Comparison of ENCODE assay signal across 10 cellular contexts in genomic region chr17:4785311-4786110, GRCh38. TPM values are rescaled to one million over a fixed set of nuclear protein-coding genes. Genes with fewer than 3 reads are reported as not detected.
DNase-seq lines count a peak whose midpoint lies in the region; ATAC-seq, FAIRE-seq and TF ChIP-seq lines count a peak whose summit lies in the region.
"Had no signal": no experiment of that assay in that cellular context is flagged by ENCODE, and none has a peak within 500 bp of the region (broad histone marks: within the 10 kb centered on the region; RNA-seq: fewer than 3 reads in every experiment).

No MANE protein-coding gene starts in this region.

- POLR2A ChIA-PET in CD4-positive, alpha-beta T cell (lab: Charles Lee) = interaction anchor here (1.5 to 2.2 kb wide), 2 partner anchors 11 to 75 kb away, joined by 5 to 10 read pairs; partner anchors contain the start of genes ARRB2 and PSMB6
- POLR2A ChIA-PET in IMR-90 (lab: Charles Lee; ENCODE audit: unreplicated experiment) (no interaction called here), endothelial cell of umbilical vein (lab: Charles Lee) (no interaction called here)

- no peak overlapping the region for H3K14ac ChIP-seq in IMR-90 (replicated peaks; ENCODE audit: low read depth, low read length)

- H3K9me3 Mint-ChIP-seq in CD4-positive, alpha-beta T cell = no peaks in the 10 kb centered on the region
- H3K9me3 Mint-ChIP-seq: central memory CD8-positive, alpha-beta T cell had no signal

- H4K91ac ChIP-seq in IMR-90 (ENCODE audit: insufficient read depth, low read depth, low read length) = no peak overlapping the region

- H3K23ac ChIP-seq in IMR-90 (ENCODE audit: low read depth, low read length) = peak overlapping the region; percentile 60

- no peak overlapping the region for H3K56ac ChIP-seq in IMR-90 (ENCODE audit: extremely low read depth, insufficient read depth, low read length)

- FAIRE-seq in endothelial cell of umbilical vein (lab: Jason Lieb, UNC) = no peak

- TF ChIP-seq POLR2A in IMR-90 (IDR thresholded peaks at IDR 0.05; ENCODE audit: low read depth, low read length) = no peak
- TF ChIP-seq POLR2A in endothelial cell of umbilical vein (IDR thresholded peaks at IDR 0.05; ENCODE audit: low read depth, low read length) = no peak
- TF ChIP-seq POLR2A in prostate gland (IDR thresholded peaks at IDR 0.05) = no peak

- H3K9ac ChIP-seq in IMR-90 (ENCODE audit: low read depth, low read length) = no peak overlapping the region
- no peak overlapping the region for H3K9ac ChIP-seq in endothelial cell of umbilical vein (replicated peaks; ENCODE audit: extremely low read depth, insufficient read depth, low read length)

- DNase-seq in CD4-positive, alpha-beta T cell = peak in 1 of 10 experiments; percentile 13
- DNase-seq in IMR-90 = no peak
- DNase-seq in endothelial cell of umbilical vein (ENCODE audit: low read depth, low spot score) = no peak
- DNase-seq in prostate gland (ENCODE audit: low spot score) = no peak
- DNase-seq in AML-193 (lab: John Stamatoyannopoulos, UW) = no peak
- no peak for DNase-seq in foreskin keratinocyte
- DNase-seq in NCI-H1092 (lab: John Stamatoyannopoulos, UW) = no peak
- no peak for DNase-seq in T-helper 9 cell

- no peak overlapping the region for H3K4ac ChIP-seq in IMR-90 (ENCODE audit: low read depth, low read length)

- H3K4me3 ChIP-seq in IMR-90 (ENCODE audit: insufficient read depth, low read depth, low read length) (no peak overlapping the region), endothelial cell of umbilical vein (replicated peaks in 1 of 3; ENCODE audit: insufficient read depth in 1 of 3, low read depth in 1 of 3, low read length in 3 of 3) (no peak overlapping the region), prostate gland (peak overlapping the region; percentile 1 to 3)

- no peak for TF ChIP-seq CTCF in CD4-positive, alpha-beta T cell (IDR thresholded peaks at IDR 0.05)
- TF ChIP-seq CTCF in IMR-90 (conservative IDR thresholded peaks at IDR 0.05; ENCODE audit: low read depth, low read length) (no peak), endothelial cell of umbilical vein (IDR thresholded peaks at IDR 0.05; ENCODE audit: extremely low read depth in 1 of 2, insufficient read depth in 1 of 2, low read depth in 1 of 2, low read length in 2 of 2) (no peak), prostate gland (IDR thresholded peaks at IDR 0.05) (no peak), foreskin keratinocyte (conservative IDR thresholded peaks at IDR 0.05) (no peak)

- H3K27ac ChIP-seq in CD4-positive, alpha-beta T cell (ENCODE audit: low read depth, low read length) = no peak overlapping the region
- H3K27ac ChIP-seq in IMR-90 (ENCODE audit: insufficient read depth, low read length) (no peak overlapping the region), endothelial cell of umbilical vein (ENCODE audit: insufficient read depth, low read depth, low read length) (no peak overlapping the region), prostate gland (no peak overlapping the region), foreskin keratinocyte (no peak overlapping the region)

- BruUV-seq in IMR-90 (replicated peaks; lab: Mats Ljungman, UMichigan) (no TSS peak), endothelial cell of umbilical vein (replicated peaks; lab: Mats Ljungman, UMichigan) (no TSS peak)

- H3K9me1 ChIP-seq in IMR-90 (ENCODE audit: insufficient read depth, low read length) (peaks cover under 1% of the 10 kb centered on the region; the same call in 1 of the 2 replicates), endothelial cell of umbilical vein (replicated peaks; ENCODE audit: control insufficient read depth, extremely low read depth, insufficient read depth, low read length) (no peaks in the 10 kb centered on the region)

- no peak overlapping the region for H4K5ac ChIP-seq in IMR-90 (ENCODE audit: low read depth, low read length)

- H3K4me1 Mint-ChIP-seq in CD4-positive, alpha-beta T cell (ENCODE audit: low read depth) = peaks cover 20% of the 10 kb centered on the region

- CTCF ChIA-PET in CD4-positive, alpha-beta T cell (lab: Charles Lee) = interaction anchor here (1.7 kb wide), 1 partner anchor 76 kb away, joined by 6 read pairs; the partner anchor contains the start of gene ARRB2
- CTCF ChIA-PET in IMR-90 (lab: Yijun Ruan, JAX) = no interaction called here
- CTCF ChIA-PET in endothelial cell of umbilical vein (lab: Charles Lee) = interaction anchor here (0.5 to 5.9 kb wide), 7 partner anchors 10 to 118 kb away, joined by 4 to 65 read pairs (median 7); partner anchors contain the start of genes ARRB2, CHRNE and PLD2

- intact Hi-C loops in CD4-positive, alpha-beta T cell (cut with DNase I, micrococcal nuclease) = loop anchor here (2.0 to 5.0 kb wide), 3 partner anchors 53 to 117 kb away; partner anchors contain the start of genes CHRNE (in 1 of the 2) and MED11 (in 1 of the 2)
- intact Hi-C loops in IMR-90 (cut with micrococcal nuclease) (no loop called here), endothelial cell of umbilical vein (cut with micrococcal nuclease) (loop anchor here (1.0 to 5.0 kb wide), 3 partner anchors 55 to 117 kb away; partner anchors contain the start of genes ARRB2, CHRNE and MED11), prostate gland (cut with DNase I) (loop anchor here (5.0 kb wide), 2 partner anchors 53 to 102 kb away; partner anchors contain the start of gene MED11)

- peak overlapping the region; percentile 30 for H3K4me3 Mint-ChIP-seq in CD4-positive, alpha-beta T cell
- H3K4me3 Mint-ChIP-seq: central memory CD8-positive, alpha-beta T cell had no signal

- H4K20me1 ChIP-seq in IMR-90 (ENCODE audit: insufficient read depth, low read length) (no peaks in the 10 kb centered on the region), endothelial cell of umbilical vein (replicated peaks; ENCODE audit: control insufficient read depth, extremely low read depth, insufficient read depth, low read length) (no peaks in the 10 kb centered on the region)

- H2BK5ac ChIP-seq in IMR-90 (ENCODE audit: low read depth, low read length, poor library complexity, severe bottlenecking) = no peak overlapping the region

- H2AK9ac ChIP-seq in IMR-90 (replicated peaks; ENCODE audit: low read depth, low read length, poor library complexity) = peak overlapping the region; percentile 70

- no peak overlapping the region for H2BK15ac ChIP-seq in IMR-90 (ENCODE audit: low read depth, low read length)

- H3K36me3 ChIP-seq in IMR-90 (ENCODE audit: control insufficient read depth, insufficient read depth, low read length) (no peaks in the 10 kb centered on the region), endothelial cell of umbilical vein (ENCODE audit: control insufficient read depth in 2 of 2, extremely low read depth in 1 of 2, insufficient read depth in 2 of 2, low read length in 2 of 2) (no peaks in the 10 kb centered on the region), prostate gland (no peaks in the 10 kb centered on the region)

- H2BK20ac ChIP-seq in IMR-90 (ENCODE audit: low read depth, low read length) = no peak overlapping the region

- no peak overlapping the region for H3K18ac ChIP-seq in IMR-90 (ENCODE audit: low read depth, low read length)

- H3K36me3 Mint-ChIP-seq in CD4-positive, alpha-beta T cell (ENCODE audit: low read depth) = no peaks in the 10 kb centered on the region

- TF ChIP-seq RAD21 in IMR-90 (IDR thresholded peaks at IDR 0.05; ENCODE audit: low read length) = no peak

- 12% methylated on average over 31 of the region's 61 CpGs; no CpG with 5 or more reads in 1 of the 2 experiments for WGBS in IMR-90 (ENCODE audit: extremely low coverage in 2 of 2, insufficient read length in 1 of 2), 2 experiments
- 13% methylated on average over 59 of the region's 61 CpGs for WGBS in prostate gland

- H2AFZ ChIP-seq in IMR-90 (replicated peaks; ENCODE audit: low read length, poor library complexity) (peak overlapping the region; percentile 64), endothelial cell of umbilical vein (ENCODE audit: low read depth, low read length) (peak overlapping the region; percentile 30)

- no peak overlapping the region for H2AK5ac ChIP-seq in IMR-90 (ENCODE audit: low read depth, low read length)

- ATAC-seq in CD4-positive, alpha-beta T cell (ENCODE audit: poor library complexity) = no peak
- no peak for ATAC-seq in IMR-90 (ENCODE audit: low read depth)
- ATAC-seq in foreskin keratinocyte = no peak

- H3K27me3 ChIP-seq in CD4-positive, alpha-beta T cell (ENCODE audit: control insufficient read depth, insufficient read depth, low read length) = peaks cover 58% of the 10 kb centered on the region
- H3K27me3 ChIP-seq in IMR-90 (ENCODE audit: control insufficient read depth, insufficient read depth, low read length) = peaks cover 43% of the 10 kb centered on the region
- H3K27me3 ChIP-seq in endothelial cell of umbilical vein (ENCODE audit: control insufficient read depth in 2 of 2, insufficient read depth in 2 of 2, low read length in 2 of 2) = peaks cover 16 to 24% of the 10 kb centered on the region in 2 experiments
- peaks cover 1% of the 10 kb centered on the region for H3K27me3 ChIP-seq in prostate gland (replicated peaks; ENCODE audit: insufficient read depth)
- peaks cover 45% of the 10 kb centered on the region for H3K27me3 ChIP-seq in foreskin keratinocyte

- no peak overlapping the region for H2BK120ac ChIP-seq in IMR-90 (ENCODE audit: low read depth, low read length)

- H4K8ac ChIP-seq in IMR-90 (ENCODE audit: low read depth in 2 of 2, low read length in 2 of 2) = no peak overlapping the region

- dilution Hi-C loops in IMR-90 (cut with HindIII; ENCODE audit: low sequenced_read_pairs, unreplicated experiment) (no loop called here), endothelial cell of umbilical vein (cut with MboI; ENCODE audit: extremely low pct_ligation_motif_present, low sequenced_read_pairs) (no loop called here)

- peaks cover 5% of the 10 kb centered on the region; the same call in 1 of the 2 replicates for H3K4me1 ChIP-seq in IMR-90 (ENCODE audit: control insufficient read depth, insufficient read depth, low read length)
- peaks cover 24% of the 10 kb centered on the region for H3K4me1 ChIP-seq in endothelial cell of umbilical vein (ENCODE audit: control insufficient read depth, extremely low read depth, insufficient read depth, low read length)
- H3K4me1 ChIP-seq in prostate gland (replicated peaks) = peaks cover 4% of the 10 kb centered on the region
- no peaks in the 10 kb centered on the region for H3K4me1 ChIP-seq in foreskin keratinocyte

- in situ Hi-C loops in IMR-90 (cut with MboI; ENCODE audit: low sequenced_read_pairs) = loop anchor here (5.0 kb wide), 1 partner anchor 97 kb away; no protein-coding TSS in a partner anchor

- no peaks in the 10 kb centered on the region for H3K9me3 ChIP-seq in CD4-positive, alpha-beta T cell (ENCODE audit: control insufficient read depth, low read length)
- H3K9me3 ChIP-seq in IMR-90 (ENCODE audit: control insufficient read depth, insufficient read depth, low read length) (no peaks in the 10 kb centered on the region), endothelial cell of umbilical vein (replicated peaks; ENCODE audit: control insufficient read depth, insufficient read depth, low read length) (no peaks in the 10 kb centered on the region), prostate gland (no peaks in the 10 kb centered on the region)

- peak overlapping the region; percentile 20; the same call in 1 of the 2 replicates for H3K4me2 ChIP-seq in IMR-90 (ENCODE audit: low read depth, low read length)
- peak overlapping the region; percentile 31 for H3K4me2 ChIP-seq in endothelial cell of umbilical vein (ENCODE audit: insufficient read depth, low read length)

- H3K79me1 ChIP-seq in IMR-90 (ENCODE audit: low read depth in 1 of 2, low read length in 2 of 2) = peaks cover 0 to 5% of the 10 kb centered on the region in 2 experiments; a peak in 2 of 4 replicates

- no peak overlapping the region for H3K27ac Mint-ChIP-seq in CD4-positive, alpha-beta T cell

- no peaks in the 10 kb centered on the region for H3K79me2 ChIP-seq in endothelial cell of umbilical vein (ENCODE audit: control insufficient read depth, insufficient read depth, low read length)

- peaks cover 70% of the 10 kb centered on the region for H3K27me3 Mint-ChIP-seq in CD4-positive, alpha-beta T cell

RNA-seq across cellular contexts. Expression of gene VMO1, which starts 0.7 kb away (rescaled TPM):
- not detected for total RNA-seq in CD4-positive, alpha-beta T cell
- total RNA-seq in IMR-90 (2012; rRNA removed) = not detected in 2 replicates
- 0.14 TPM in 1 of 2 replicates, not detected in the other for polyA plus RNA-seq in IMR-90 (2012; rRNA removed)
- polyA plus RNA-seq in IMR-90 (2012; cell fraction: cytosol; rRNA removed) = 0.24 TPM in 1 of 2 replicates, not detected in the other
- polyA plus RNA-seq in IMR-90 (2012; cell fraction: nucleus; rRNA removed; ENCODE audit: low replicate concordance) = 0.25 TPM in 2 replicates
- not detected in 2 replicates for total RNA-seq in endothelial cell of umbilical vein
- 0.23 and 0.27 TPM in 2 replicates for polyA plus RNA-seq in endothelial cell of umbilical vein
- 0.20 and 0.25 TPM in 2 replicates for polyA plus RNA-seq in endothelial cell of umbilical vein (2011; cell fraction: cytosol; rRNA removed)
- polyA plus RNA-seq in endothelial cell of umbilical vein (2011; cell fraction: nucleus; rRNA removed) = 0.21 TPM in 1 of 2 replicates, not detected in the other
- polyA plus RNA-seq in endothelial cell of umbilical vein (2012) = not detected in 2 replicates
- polyA minus RNA-seq in endothelial cell of umbilical vein = not detected in 2 replicates
- polyA minus RNA-seq in endothelial cell of umbilical vein (2011; cell fraction: cytosol; rRNA and poly(A)+ RNA removed) = not detected
- polyA minus RNA-seq in endothelial cell of umbilical vein (2011; cell fraction: nucleus; rRNA and poly(A)+ RNA removed) = not detected in 2 replicates
- 1 to 10 TPM in 1 of 2 donors, not detected in 1; 2.6 TPM for total RNA-seq in prostate gland
- total RNA-seq in foreskin keratinocyte = 0.51 and 0.74 TPM in 2 replicates
- polyA plus RNA-seq in foreskin keratinocyte = 1.2 and 1.3 TPM in 2 replicates

RNA-seq across cellular contexts. Expression of gene GLTPD2, which starts 3.3 kb away (rescaled TPM):
- total RNA-seq in CD4-positive, alpha-beta T cell = not detected
- not detected in 2 replicates for total RNA-seq in IMR-90 (2012; rRNA removed)
- not detected in 2 replicates for polyA plus RNA-seq in IMR-90 (2012; rRNA removed)
- polyA plus RNA-seq in IMR-90 (2012; cell fraction: cytosol; rRNA removed) = not detected in 2 replicates
- not detected in 2 replicates for polyA plus RNA-seq in IMR-90 (2012; cell fraction: nucleus; rRNA removed; ENCODE audit: low replicate concordance)
- total RNA-seq in endothelial cell of umbilical vein = not detected in 2 replicates
- not detected in 2 replicates for polyA plus RNA-seq in endothelial cell of umbilical vein
- not detected in 2 replicates for polyA plus RNA-seq in endothelial cell of umbilical vein (2011; cell fraction: cytosol; rRNA removed)
- not detected in 2 replicates for polyA plus RNA-seq in endothelial cell of umbilical vein (2011; cell fraction: nucleus; rRNA removed)
- not detected in 2 replicates for polyA plus RNA-seq in endothelial cell of umbilical vein (2012)
- polyA minus RNA-seq in endothelial cell of umbilical vein = not detected in 2 replicates
- not detected for polyA minus RNA-seq in endothelial cell of umbilical vein (2011; cell fraction: cytosol; rRNA and poly(A)+ RNA removed)
- polyA minus RNA-seq in endothelial cell of umbilical vein (2011; cell fraction: nucleus; rRNA and poly(A)+ RNA removed) = not detected in 2 replicates
- total RNA-seq in prostate gland = not detected
- not detected in 2 replicates for total RNA-seq in foreskin keratinocyte
- not detected in 2 replicates for polyA plus RNA-seq in foreskin keratinocyte
- total RNA-seq: subcutaneous adipose tissue had no signal

RNA-seq across cellular contexts. Expression of gene PSMB6, which starts 10.5 kb away (rescaled TPM):
- 10 to 100 TPM; 44.3 to 52.7 TPM for total RNA-seq in CD4-positive, alpha-beta T cell
- total RNA-seq in IMR-90 (2012; rRNA removed) (217 and 244 TPM in 2 replicates), endothelial cell of umbilical vein (203 and 214 TPM in 2 replicates), prostate gland (100 to 1,000 TPM; 152 to 183 TPM), foreskin keratinocyte (231 and 249 TPM in 2 replicates)
- polyA plus RNA-seq in IMR-90 (2012; rRNA removed) (254 and 291 TPM in 2 replicates), endothelial cell of umbilical vein (598 and 599 TPM in 2 replicates), foreskin keratinocyte (385 and 388 TPM in 2 replicates)
- 313 and 446 TPM in 2 replicates for polyA plus RNA-seq in IMR-90 (2012; cell fraction: cytosol; rRNA removed)
- 108 and 126 TPM in 2 replicates for polyA plus RNA-seq in IMR-90 (2012; cell fraction: nucleus; rRNA removed; ENCODE audit: low replicate concordance)
- polyA plus RNA-seq in endothelial cell of umbilical vein (2011; cell fraction: cytosol; rRNA removed) = 453 and 563 TPM in 2 replicates
- polyA plus RNA-seq in endothelial cell of umbilical vein (2011; cell fraction: nucleus; rRNA removed) = 167 and 171 TPM in 2 replicates
- polyA plus RNA-seq in endothelial cell of umbilical vein (2012) = 246 and 258 TPM in 2 replicates
- polyA minus RNA-seq in endothelial cell of umbilical vein = 280 and 295 TPM in 2 replicates
- 99.4 TPM for polyA minus RNA-seq in endothelial cell of umbilical vein (2011; cell fraction: cytosol; rRNA and poly(A)+ RNA removed)
- polyA minus RNA-seq in endothelial cell of umbilical vein (2011; cell fraction: nucleus; rRNA and poly(A)+ RNA removed) = 27.7 and 43.7 TPM in 2 replicates

RNA-seq across cellular contexts. Expression of gene TM4SF5, which starts 13.8 kb away (rescaled TPM):
- total RNA-seq in CD4-positive, alpha-beta T cell = not detected
- total RNA-seq in IMR-90 (2012; rRNA removed) (not detected in 2 replicates), endothelial cell of umbilical vein (not detected in 2 replicates), prostate gland (not detected), foreskin keratinocyte (not detected in 2 replicates)
- polyA plus RNA-seq in IMR-90 (2012; rRNA removed) (not detected in 2 replicates), endothelial cell of umbilical vein (not detected in 2 replicates), foreskin keratinocyte (not detected in 2 replicates)
- not detected in 2 replicates for polyA plus RNA-seq in IMR-90 (2012; cell fraction: cytosol; rRNA removed)
- not detected in 2 replicates for polyA plus RNA-seq in IMR-90 (2012; cell fraction: nucleus; rRNA removed; ENCODE audit: low replicate concordance)
- polyA plus RNA-seq in endothelial cell of umbilical vein (2011; cell fraction: cytosol; rRNA removed) = not detected in 2 replicates
- polyA plus RNA-seq in endothelial cell of umbilical vein (2011; cell fraction: nucleus; rRNA removed) = not detected in 2 replicates
- not detected in 2 replicates for polyA plus RNA-seq in endothelial cell of umbilical vein (2012)
- not detected in 2 replicates for polyA minus RNA-seq in endothelial cell of umbilical vein
- not detected for polyA minus RNA-seq in endothelial cell of umbilical vein (2011; cell fraction: cytosol; rRNA and poly(A)+ RNA removed)
- not detected in 2 replicates for polyA minus RNA-seq in endothelial cell of umbilical vein (2011; cell fraction: nucleus; rRNA and poly(A)+ RNA removed)
- total RNA-seq: subcutaneous adipose tissue had no signal

Comparison
In these comparisons a context has a peak if more than half of its experiments do, and no peak if none do; other contexts are left out.
1. H3K4me3 ChIP-seq: peak in prostate gland (2 of 2); none in IMR-90 (single experiment) and endothelial cell of umbilical vein (0 of 3).